9 cellular contexts compared by ENCODE assay signal in the genomic region with DNA sequence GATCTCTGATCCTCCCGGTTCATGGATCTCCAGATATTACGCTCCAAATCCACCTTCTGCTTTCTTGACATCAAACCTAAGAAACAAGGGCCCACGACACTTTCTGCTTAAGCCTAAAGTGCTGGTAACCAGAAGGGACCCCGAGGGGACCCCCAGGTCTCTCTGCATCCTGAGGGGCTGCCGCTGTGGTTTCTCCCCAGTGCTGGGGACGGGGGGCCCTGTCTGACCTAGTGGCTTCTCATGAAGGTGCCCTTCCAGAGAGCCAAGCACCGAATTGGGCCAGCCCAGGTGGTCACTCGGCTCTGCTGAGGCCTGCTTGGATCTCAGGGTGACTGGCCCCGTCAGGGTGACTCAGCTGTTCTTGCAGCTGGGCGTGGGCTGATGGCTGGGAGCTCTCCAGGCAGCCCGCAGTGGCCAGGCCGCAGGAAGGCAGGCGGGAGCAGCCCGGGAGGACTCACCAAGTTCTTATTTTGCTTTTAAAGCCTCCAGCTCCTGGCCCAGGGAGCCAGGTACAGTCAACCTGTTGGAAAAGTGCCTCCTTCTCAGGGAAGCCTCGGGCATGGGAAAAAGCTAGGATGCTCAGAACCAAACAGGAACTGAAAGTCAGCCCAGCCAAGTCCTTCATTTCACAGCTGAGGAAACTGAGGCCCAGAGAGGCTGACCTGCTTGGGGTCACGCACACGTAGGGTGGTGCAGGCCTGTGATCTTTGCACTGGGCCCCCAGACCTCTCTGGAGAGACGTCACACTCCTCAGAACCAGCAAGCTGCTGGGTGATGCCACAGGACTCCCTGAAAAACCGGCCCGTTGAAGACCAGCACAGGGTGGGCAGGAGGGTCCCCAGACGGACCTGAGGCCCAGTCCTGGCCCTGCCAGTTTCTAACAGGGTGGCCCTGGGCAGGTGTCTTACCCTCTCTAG. TPM values are rescaled to one million over a fixed set of nuclear protein-coding genes. Genes with fewer than 3 reads are reported as not detected.
DNase-seq lines count a peak whose midpoint lies in the region; ATAC-seq and TF ChIP-seq lines count a peak whose summit lies in the region.
"Had no signal": no experiment of that assay in that cellular context is flagged by ENCODE, and none has a peak within 500 bp of the region (broad histone marks: within the 10 kb centered on the region; RNA-seq: fewer than 3 reads in every experiment).

No MANE protein-coding gene starts in this region.

- peak; percentile 79 for DNase-seq in AG09309 (ENCODE audit: low read depth)
- peak; percentile 81 for DNase-seq in NCI-H460 (ENCODE audit: extremely low read depth, low read depth)
- peak; percentile 87 for DNase-seq in epithelial cell of esophagus (ENCODE audit: low read depth)
- DNase-seq in mucosa of gallbladder (ENCODE audit: low spot score), result peak; percentile 77
- DNase-seq: NCI-H1105 had no signal

- ATAC-seq in HG02798 (IDR thresholded peaks at IDR 0.05; ENCODE audit: poor library complexity, unreplicated experiment) (no peak), HG03571 (IDR thresholded peaks at IDR 0.05; ENCODE audit: unreplicated experiment) (no peak), HG03135 (IDR thresholded peaks at IDR 0.05; ENCODE audit: unreplicated experiment) (no peak), GM21786 (IDR thresholded peaks at IDR 0.05; ENCODE audit: unreplicated experiment) (no peak)

- H3K4me3 ChIP-seq in AG09309 (ENCODE audit: control insufficient read depth, low read depth, low read length) (no peak overlapping the region), epithelial cell of esophagus (ENCODE audit: low read length) (no peak overlapping the region)

- TF ChIP-seq CTCF in AG09309 (IDR thresholded peaks at IDR 0.05; ENCODE audit: control insufficient read depth, insufficient read depth, low read depth, low read length, missing control alignments), result no peak
- TF ChIP-seq CTCF in epithelial cell of esophagus (IDR thresholded peaks at IDR 0.05; ENCODE audit: insufficient read depth, low read depth, low read length, missing control alignments), result no peak

RNA-seq across cellular contexts. Expression of a gene that starts 16.7 kb away (rescaled TPM):
- total RNA-seq in NCI-H460 (2014; rRNA removed; shearing (Covaris generic)), result 17.6 and 18.4 TPM in 2 replicates
- 25.8 and 34.5 TPM in 2 replicates for polyA plus RNA-seq in NCI-H460 (2014; cell fraction: nucleus; rRNA removed)
- total RNA-seq in mucosa of gallbladder, result 18.1 TPM

RNA-seq across cellular contexts. Expression of a gene that starts 23.0 kb away (rescaled TPM):
- 37.4 and 40.6 TPM in 2 replicates for total RNA-seq in NCI-H460 (2014; rRNA removed; shearing (Covaris generic))
- polyA plus RNA-seq in NCI-H460 (2014; cell fraction: nucleus; rRNA removed), result 35.8 TPM in 2 replicates
- total RNA-seq in mucosa of gallbladder, result 51.2 TPM

RNA-seq across cellular contexts. Expression of a gene that starts 39.0 kb away (rescaled TPM):
- 169 and 210 TPM in 2 replicates for total RNA-seq in NCI-H460 (2014; rRNA removed; shearing (Covaris generic))
- polyA plus RNA-seq in NCI-H460 (2014; cell fraction: nucleus; rRNA removed), result 48.8 and 66.4 TPM in 2 replicates
- 33.4 TPM for total RNA-seq in mucosa of gallbladder

RNA-seq across cellular contexts. Expression of a gene that starts 49.8 kb away (rescaled TPM):
- 7.9 and 12.0 TPM in 2 replicates for total RNA-seq in NCI-H460 (2014; rRNA removed; shearing (Covaris generic))
- 6.0 and 26.1 TPM in 2 replicates for polyA plus RNA-seq in NCI-H460 (2014; cell fraction: nucleus; rRNA removed)
- total RNA-seq in mucosa of gallbladder, result 35.0 TPM
